Comparison of ENCODE assay signal across 1 cellular context in genomic region chr1:10374442-10374860, GRCh38.
TF ChIP-seq lines count a peak whose summit lies in the region.

No MANE protein-coding gene starts in this region.

TF ChIP-seq in HEK293, 187 proteins besides CTCF, POLR2A, EP300 and RAD21 (continued from another document):
- TF ChIP-seq, protein P1, sequence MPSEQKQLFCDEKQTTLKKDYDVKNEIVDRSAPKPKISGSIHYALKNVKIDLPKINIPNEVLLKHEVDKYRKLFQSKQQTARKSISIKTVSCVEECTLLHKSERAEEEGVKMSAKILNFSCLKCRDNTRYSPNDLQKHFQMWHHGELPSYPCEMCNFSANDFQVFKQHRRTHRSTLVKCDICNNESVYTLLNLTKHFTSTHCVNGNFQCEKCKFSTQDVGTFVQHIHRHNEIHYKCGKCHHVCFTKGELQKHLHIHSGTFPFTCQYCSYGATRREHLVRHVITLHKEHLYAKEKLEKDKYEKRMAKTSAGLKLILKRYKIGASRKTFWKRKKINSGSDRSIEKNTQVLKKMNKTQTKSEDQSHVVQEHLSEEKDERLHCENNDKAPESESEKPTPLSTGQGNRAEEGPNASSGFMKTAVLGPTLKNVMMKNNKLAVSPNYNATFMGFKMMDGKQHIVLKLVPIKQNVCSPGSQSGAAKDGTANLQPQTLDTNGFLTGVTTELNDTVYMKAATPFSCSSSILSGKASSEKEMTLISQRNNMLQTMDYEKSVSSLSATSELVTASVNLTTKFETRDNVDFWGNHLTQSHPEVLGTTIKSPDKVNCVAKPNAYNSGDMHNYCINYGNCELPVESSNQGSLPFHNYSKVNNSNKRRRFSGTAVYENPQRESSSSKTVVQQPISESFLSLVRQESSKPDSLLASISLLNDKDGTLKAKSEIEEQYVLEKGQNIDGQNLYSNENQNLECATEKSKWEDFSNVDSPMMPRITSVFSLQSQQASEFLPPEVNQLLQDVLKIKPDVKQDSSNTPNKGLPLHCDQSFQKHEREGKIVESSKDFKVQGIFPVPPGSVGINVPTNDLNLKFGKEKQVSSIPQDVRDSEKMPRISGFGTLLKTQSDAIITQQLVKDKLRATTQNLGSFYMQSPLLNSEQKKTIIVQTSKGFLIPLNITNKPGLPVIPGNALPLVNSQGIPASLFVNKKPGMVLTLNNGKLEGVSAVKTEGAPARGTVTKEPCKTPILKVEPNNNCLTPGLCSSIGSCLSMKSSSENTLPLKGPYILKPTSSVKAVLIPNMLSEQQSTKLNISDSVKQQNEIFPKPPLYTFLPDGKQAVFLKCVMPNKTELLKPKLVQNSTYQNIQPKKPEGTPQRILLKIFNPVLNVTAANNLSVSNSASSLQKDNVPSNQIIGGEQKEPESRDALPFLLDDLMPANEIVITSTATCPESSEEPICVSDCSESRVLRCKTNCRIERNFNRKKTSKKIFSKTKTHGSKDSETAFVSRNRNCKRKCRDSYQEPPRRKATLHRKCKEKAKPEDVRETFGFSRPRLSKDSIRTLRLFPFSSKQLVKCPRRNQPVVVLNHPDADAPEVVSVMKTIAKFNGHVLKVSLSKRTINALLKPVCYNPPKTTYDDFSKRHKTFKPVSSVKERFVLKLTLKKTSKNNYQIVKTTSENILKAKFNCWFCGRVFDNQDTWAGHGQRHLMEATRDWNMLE (tag by site-specific recombination; conservative IDR thresholded peaks at IDR 0.05; ENCODE audit: low read depth) = 0 out of 2 replicates have a peak, but pooled peaks have one; percentile 30
- TF ChIP-seq ZNF335 (tag by site-specific recombination; conservative IDR thresholded peaks at IDR 0.05) (peak; percentile 68), ZNF639 (tag by site-specific recombination; IDR thresholded peaks at IDR 0.05) (no peak), PATZ1 (tag by site-specific recombination; IDR thresholded peaks at IDR 0.05) (no peak)
- TF ChIP-seq, protein P2, sequence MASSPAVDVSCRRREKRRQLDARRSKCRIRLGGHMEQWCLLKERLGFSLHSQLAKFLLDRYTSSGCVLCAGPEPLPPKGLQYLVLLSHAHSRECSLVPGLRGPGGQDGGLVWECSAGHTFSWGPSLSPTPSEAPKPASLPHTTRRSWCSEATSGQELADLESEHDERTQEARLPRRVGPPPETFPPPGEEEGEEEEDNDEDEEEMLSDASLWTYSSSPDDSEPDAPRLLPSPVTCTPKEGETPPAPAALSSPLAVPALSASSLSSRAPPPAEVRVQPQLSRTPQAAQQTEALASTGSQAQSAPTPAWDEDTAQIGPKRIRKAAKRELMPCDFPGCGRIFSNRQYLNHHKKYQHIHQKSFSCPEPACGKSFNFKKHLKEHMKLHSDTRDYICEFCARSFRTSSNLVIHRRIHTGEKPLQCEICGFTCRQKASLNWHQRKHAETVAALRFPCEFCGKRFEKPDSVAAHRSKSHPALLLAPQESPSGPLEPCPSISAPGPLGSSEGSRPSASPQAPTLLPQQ (tag by site-specific recombination; IDR thresholded peaks at IDR 0.05) = 0 out of 2 replicates have a peak, but pooled peaks have one; percentile 15
TF ChIP-seq in HEK293: peak in this region for 4.
